Comparison of ENCODE assay signal across 8 cellular contexts in the genomic region with DNA sequence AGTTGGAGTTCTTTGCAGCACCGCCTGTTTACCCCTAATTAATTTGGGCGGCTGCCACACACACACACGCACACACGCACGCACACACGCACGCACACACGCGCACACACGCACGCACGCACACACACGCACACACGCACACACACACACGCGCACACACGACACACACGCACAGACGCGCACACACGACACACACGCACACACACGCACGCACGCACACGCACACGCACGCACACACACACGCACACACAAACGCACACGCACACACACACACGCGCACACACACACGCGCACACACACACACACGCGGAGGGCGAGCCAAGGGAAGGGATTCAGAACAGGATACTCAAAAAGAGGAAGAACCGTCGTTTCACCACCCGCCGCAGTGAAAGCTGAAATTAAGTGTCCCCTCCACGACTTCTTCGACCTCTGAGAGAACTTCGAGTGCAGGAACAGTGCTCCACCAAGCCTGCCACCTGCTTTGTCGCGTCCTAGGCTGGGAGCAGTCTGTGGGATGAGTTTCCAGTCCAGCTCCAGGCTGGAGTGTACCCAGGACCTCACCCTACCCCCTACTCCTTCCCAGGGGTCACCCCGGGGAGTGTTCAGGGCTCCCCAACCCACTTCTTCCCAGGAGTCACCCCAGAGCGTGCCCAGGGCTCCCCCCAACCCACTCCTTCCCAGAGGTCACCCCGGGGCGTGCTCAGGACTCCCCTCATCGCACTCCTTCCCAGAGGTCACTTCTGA. TPM values are rescaled to one million over a fixed set of nuclear protein-coding genes. Genes with fewer than 3 reads are reported as not detected.
DNase-seq lines count a peak whose midpoint lies in the region; ATAC-seq and TF ChIP-seq lines count a peak whose summit lies in the region.

No MANE protein-coding gene starts in this region.

- H3K14ac ChIP-seq in neuronal stem cell (ENCODE audit: low read length) = peak overlapping the region; percentile 41

- H3K27me3 Mint-ChIP-seq in activated CD8-positive, alpha-beta memory T cell treated with anti-CD3 and anti-CD28 coated beads, Interleukin-2, amount 10 ng/mL, durations not matched to agents 7 days and 5 days = no peaks in the 10 kb centered on the region

- H2AK5ac ChIP-seq in neuronal stem cell (ENCODE audit: low read depth, low read length) = peak overlapping the region; percentile 94

- no peak overlapping the region for H4K91ac ChIP-seq in neuronal stem cell (ENCODE audit: low read depth, low read length, poor library complexity)

- peaks cover 64% of the 10 kb centered on the region for H3K4me1 Mint-ChIP-seq in activated CD8-positive, alpha-beta memory T cell treated with anti-CD3 and anti-CD28 coated beads, Interleukin-2, amount 10 ng/mL, durations not matched to agents 7 days and 5 days

- no CpG with 5 or more reads among the region's 52 CpGs for whole genome bisulfite sequencing in neuronal stem cell (ENCODE audit: extremely low coverage in 2 of 2, insufficient read length in 2 of 2, insufficient replicate concordance in 1 of 2), 2 donors

- no peaks in the 10 kb centered on the region; the same call in 1 of the 2 replicates for H3K36me3 ChIP-seq in KOPT-K1 (ENCODE audit: insufficient read depth, low read length)
- peaks cover 5 to 15% of the 10 kb centered on the region in 2 donors for H3K36me3 ChIP-seq in neuronal stem cell (replicated peaks in 1 of 2; ENCODE audit: control insufficient read depth in 2 of 2, insufficient read depth in 2 of 2, low read length in 2 of 2)

- DNase-seq in CD1c-positive myeloid dendritic cell (ENCODE audit: extremely low spot score) (peak; percentile 89), fibroblast of villous mesenchyme (ENCODE audit: low read depth) (no peak), neuronal stem cell (ENCODE audit: low spot score) (peak; percentile 12), DMS79 treated with DMSO at 0.1 percent for 48 hours (lab: John Stamatoyannopoulos, UW) (no peak), D341Med (ENCODE audit: low spot score) (no peak)
- peak; percentile 56 for DNase-seq in activated CD8-positive, alpha-beta memory T cell treated with anti-CD3 and anti-CD28 coated beads, Interleukin-2, amount 10 ng/mL, durations not matched to agents 7 days and 5 days

- H3K4me3 Mint-ChIP-seq in activated CD8-positive, alpha-beta memory T cell treated with anti-CD3 and anti-CD28 coated beads, Interleukin-2, amount 10 ng/mL, durations not matched to agents 7 days and 5 days = peak overlapping the region; percentile 80

- H2BK120ac ChIP-seq in neuronal stem cell (ENCODE audit: low read depth, low read length) = no peak overlapping the region

- peak overlapping the region; percentile 89 for H3K18ac ChIP-seq in neuronal stem cell (ENCODE audit: low read length)

- peak overlapping the region; percentile 62 for H3K23ac ChIP-seq in neuronal stem cell (ENCODE audit: low read depth, low read length, poor library complexity)

- peaks cover 4% of the 10 kb centered on the region for H3K36me3 Mint-ChIP-seq in activated CD8-positive, alpha-beta memory T cell treated with anti-CD3 and anti-CD28 coated beads, Interleukin-2, amount 10 ng/mL, durations not matched to agents 7 days and 5 days

- no peak for ATAC-seq in activated CD8-positive, alpha-beta memory T cell treated with anti-CD3 and anti-CD28 coated beads, Interleukin-2, amount 10 ng/mL, durations not matched to agents 7 days and 5 days
- no peak for ATAC-seq in HG03097 (IDR thresholded peaks at IDR 0.05; ENCODE audit: low FRiP score, unreplicated experiment)

- peak overlapping the region; percentile 90 for H3K9ac ChIP-seq in neuronal stem cell (ENCODE audit: low read depth, low read length, poor library complexity)

- TF ChIP-seq CTCF in fibroblast of villous mesenchyme (IDR thresholded peaks at IDR 0.05; ENCODE audit: insufficient read depth, low read depth, low read length) = no peak

- no peaks in the 10 kb centered on the region for H3K9me3 Mint-ChIP-seq in activated CD8-positive, alpha-beta memory T cell treated with anti-CD3 and anti-CD28 coated beads, Interleukin-2, amount 10 ng/mL, durations not matched to agents 7 days and 5 days (ENCODE audit: low read depth)

- H2BK15ac ChIP-seq in neuronal stem cell (ENCODE audit: low read length) = no peak overlapping the region

- peak overlapping the region; percentile 96 for H2AFZ ChIP-seq in neuronal stem cell (ENCODE audit: low read length)

- peaks cover 2% of the 10 kb centered on the region for H3K79me1 ChIP-seq in neuronal stem cell (ENCODE audit: low read depth, low read length)

- CTCF ChIA-PET in activated CD8-positive, alpha-beta memory T cell treated with anti-CD3 and anti-CD28 coated beads, Interleukin-2, amount 10 ng/mL, durations not matched to agents 7 days and 5 days (lab: Charles Lee) = interaction anchor here (0.7 to 3.5 kb wide), 4 partner anchors 34 to 396 kb away, joined by 3 to 15 read pairs (median 8); no protein-coding TSS in a partner anchor

- no peak overlapping the region for H3K4ac ChIP-seq in neuronal stem cell (ENCODE audit: low read length)

- H3K4me3 ChIP-seq in fibroblast of villous mesenchyme (ENCODE audit: low read depth, low read length) = peak overlapping the region; percentile 76
- H3K4me3 ChIP-seq in neuronal stem cell (ENCODE audit: low read length in 2 of 2) = peak overlapping the region; percentile 72 to 96

- H2BK5ac ChIP-seq in neuronal stem cell (ENCODE audit: low read length) = no peak overlapping the region

- H3K4me2 ChIP-seq in neuronal stem cell (ENCODE audit: insufficient read depth, low read length, poor library complexity, severe bottlenecking) = peak overlapping the region; percentile 97

- H3K27ac Mint-ChIP-seq in activated CD8-positive, alpha-beta memory T cell treated with anti-CD3 and anti-CD28 coated beads, Interleukin-2, amount 10 ng/mL, durations not matched to agents 7 days and 5 days = peak overlapping the region; percentile 62

- no peaks in the 10 kb centered on the region for H3K27me3 ChIP-seq in neuronal stem cell (ENCODE audit: control insufficient read depth in 3 of 3, insufficient read depth in 3 of 3, low read depth in 1 of 3, low read length in 3 of 3)

- H3K27ac ChIP-seq in KOPT-K1 (ENCODE audit: low read depth, low read length, poor library complexity, severe bottlenecking) = peak overlapping the region; percentile 83
- no peak overlapping the region for H3K27ac ChIP-seq in neuronal stem cell (replicated peaks; ENCODE audit: low read length)

- H2BK12ac ChIP-seq in neuronal stem cell (ENCODE audit: low read length) = no peak overlapping the region

- H4K8ac ChIP-seq in neuronal stem cell (ENCODE audit: low read depth, low read length) = no peak overlapping the region

- H3K9me3 ChIP-seq in KOPT-K1 (ENCODE audit: insufficient read depth, low read length, poor library complexity, severe bottlenecking) = no peaks in the 10 kb centered on the region
- H3K9me3 ChIP-seq in neuronal stem cell (replicated peaks in 1 of 2; ENCODE audit: control insufficient read depth in 2 of 2, insufficient read depth in 1 of 2, low read depth in 1 of 2, low read length in 2 of 2) = peaks cover 3 to 5% of the 10 kb centered on the region in 2 donors

- peaks cover 6 to 10% of the 10 kb centered on the region in 2 donors for H3K4me1 ChIP-seq in neuronal stem cell (ENCODE audit: control insufficient read depth in 2 of 2, insufficient read depth in 1 of 2, low read depth in 1 of 2, low read length in 2 of 2)

RNA-seq across cellular contexts. Expression of gene RNASET2, which starts 1.1 kb away (rescaled TPM):
- 10 to 100 TPM; 28.8 to 46.6 TPM for total RNA-seq in activated CD8-positive, alpha-beta memory T cell treated with anti-CD3 and anti-CD28 coated beads, Interleukin-2, amount 10 ng/mL, durations not matched to agents 7 days and 5 days
- 20.3 and 22.5 TPM in 2 replicates for total RNA-seq in fibroblast of villous mesenchyme
- polyA plus RNA-seq in neuronal stem cell (2013, experiment 1 of 2) = 24.1 TPM
- 25.1 TPM for polyA plus RNA-seq in neuronal stem cell (2013, experiment 2 of 2)

RNA-seq across cellular contexts. Expression of gene CEP43, which starts 43.9 kb away (rescaled TPM):
- total RNA-seq in activated CD8-positive, alpha-beta memory T cell treated with anti-CD3 and anti-CD28 coated beads, Interleukin-2, amount 10 ng/mL, durations not matched to agents 7 days and 5 days = 10 to 100 TPM; 28.2 to 35.6 TPM
- total RNA-seq in fibroblast of villous mesenchyme = 19.3 and 37.6 TPM in 2 replicates
- polyA plus RNA-seq in neuronal stem cell (2013, experiment 1 of 2) = 22.8 TPM
- 23.1 TPM for polyA plus RNA-seq in neuronal stem cell (2013, experiment 2 of 2)

Comparison
In these comparisons a context has a peak if more than half of its experiments do, and no peak if none do; other contexts are left out.
1. DNase-seq: peak in CD1c-positive myeloid dendritic cell (single experiment), activated CD8-positive, alpha-beta memory T cell treated with anti-CD3 and anti-CD28 coated beads, Interleukin-2, amount 10 ng/mL, durations not matched to agents 7 days and 5 days (single experiment) and neuronal stem cell (single experiment); none in fibroblast of villous mesenchyme (single experiment), DMS79 treated with DMSO at 0.1 percent for 48 hours (single experiment) and D341Med (single experiment).